ENCODE assay signal across 26 cellular contexts in genomic region chr6:43893073-43893472, GRCh38.
"Had no signal": no experiment of that assay in that cellular context is flagged by ENCODE, and none has a peak within 500 bp of the region (broad histone marks: within the 10 kb centered on the region; RNA-seq: fewer than 3 reads in every experiment).

No MANE protein-coding gene starts in this region.

- H3K4me1 Mint-ChIP-seq: IgD-negative memory B cell had no signal

- H3K36me3 ChIP-seq: SJSA1 had no signal

- FAIRE-seq: HTR-8/SVneo, K562, RCC 7860 had no signal

- H3K9ac ChIP-seq: KMS-11 had no signal

- H3K27ac Mint-ChIP-seq: IgD-negative memory B cell had no signal

- H3K4me3 ChIP-seq: K562, SJSA1, SK-N-MC had no signal

- ATAC-seq: K562 had no signal

- H3K27me3 ChIP-seq: SJSA1 had no signal

- H3K27ac ChIP-seq: HL-60, KMS-11, SJSA1, SK-N-MC had no signal

- H3K9me3 Mint-ChIP-seq: IgD-negative memory B cell had no signal

- H3K4me3 Mint-ChIP-seq: IgD-negative memory B cell had no signal

- H3K4me2 ChIP-seq: KMS-11 had no signal

- H3K9me3 ChIP-seq: SJSA1 had no signal

- DNase-seq: Kasumi-1, MM.1S, NCI-H1048, NCI-H1105, NCI-H1417, NCI-H1436 treated with DMSO at 0.1 percent for 48 hours, NCI-H1694, NCI-H187 treated with DMSO at 0.1 percent for 48 hours, NCI-H2029 treated with DMSO at 0.1 percent for 48 hours, NCI-H2171, NCI-H226, NCI-H446, NCI-H510A, NCI-H524 treated with DMSO at 0.1 percent for 48 hours, NCI-H774, Right ventricle myocardium superior, RPMI8226, SIG-M5 had no signal

- H3K36me3 Mint-ChIP-seq: IgD-negative memory B cell had no signal
